ENCODE assay signal across 8 cellular contexts in genomic region chr15:82047493-82048446, GRCh38. TPM values are rescaled to one million over a fixed set of nuclear protein-coding genes. Genes with fewer than 3 reads are reported as not detected.
DNase-seq lines count a peak whose midpoint lies in the region; ATAC-seq and TF ChIP-seq lines count a peak whose summit lies in the region.

No MANE protein-coding gene starts in this region.

- TF ChIP-seq CTCF in uterus (IDR thresholded peaks at IDR 0.05): no peak

- ATAC-seq in GM19351 (IDR thresholded peaks at IDR 0.05; ENCODE audit: unreplicated experiment): no peak
- no peak for ATAC-seq in GM21786 (IDR thresholded peaks at IDR 0.05; ENCODE audit: unreplicated experiment)

- H3K4me3 ChIP-seq in ectodermal cell (ENCODE audit: insufficient read depth, low read depth, low read length): peak overlapping the region; percentile 93
- H3K4me3 ChIP-seq in uterus: peak overlapping the region; percentile 55 to 70

- 18 to 20% methylated on average over 50 of the region's 50 CpGs for WGBS in ectodermal cell, 2 experiments

- H3K4me1 ChIP-seq in ectodermal cell (ENCODE audit: control insufficient read depth, insufficient read depth, low read length) (peaks cover 12% of the 10 kb centered on the region), uterus (peaks cover 0 to 9% of the 10 kb centered on the region in 2 donors)

- H3K27me3 ChIP-seq in ectodermal cell (ENCODE audit: control insufficient read depth, insufficient read depth, low read length, poor library complexity, severe bottlenecking) (peaks cover 5% of the 10 kb centered on the region), uterus (no peaks in the 10 kb centered on the region)

- peak in 2 of 3 experiments; percentile 2 to 12 for DNase-seq in activated CD8-positive, alpha-beta memory T cell treated with anti-CD3 and anti-CD28 coated beads for 48 hours (ENCODE audit: low read depth in 2 of 3, low spot score in 2 of 3)
- DNase-seq in activated CD8-positive, alpha-beta memory T cell treated with anti-CD3 and anti-CD28 coated beads, Interleukin-2, amount 50 U/mL, for 48 hours: no peak
- DNase-seq in NCI-H69 (lab: John Stamatoyannopoulos, UW): peak; percentile 15
- DNase-seq in mucosa of gallbladder (ENCODE audit: low spot score): peak; percentile 15
- DNase-seq in uterus: no peak

- H3K27ac ChIP-seq in ectodermal cell (ENCODE audit: insufficient read depth, low read depth, low read length, poor library complexity, severe bottlenecking): peak overlapping the region; percentile 78
- peak overlapping the region; percentile 86 to 93 for H3K27ac ChIP-seq in uterus

- TF ChIP-seq POLR2A in uterus (IDR thresholded peaks at IDR 0.05): no peak

- intact Hi-C loops in uterus (cut with DNase I; ENCODE audit: low total_unique reads): no loop called here

- H3K36me3 ChIP-seq in ectodermal cell (ENCODE audit: control insufficient read depth, insufficient read depth, low read length) (peaks cover 9% of the 10 kb centered on the region), uterus (no peaks in the 10 kb centered on the region)

- no peaks in the 10 kb centered on the region for H3K9me3 ChIP-seq in ectodermal cell (ENCODE audit: control insufficient read depth, low read length)
- no peaks in the 10 kb centered on the region for H3K9me3 ChIP-seq in uterus

RNA-seq across cellular contexts. Expression of gene MEX3B, which starts 2.0 kb away (rescaled TPM):
- polyA plus RNA-seq in ectodermal cell (2013, experiment 1 of 4): 48.5 TPM
- 45.9 TPM for polyA plus RNA-seq in ectodermal cell (2013, experiment 2 of 4)
- 46.2 TPM for polyA plus RNA-seq in ectodermal cell (2013, experiment 3 of 4)
- 46.6 TPM for polyA plus RNA-seq in ectodermal cell (2013, experiment 4 of 4)
- total RNA-seq in mucosa of gallbladder: 4.1 TPM
- total RNA-seq in uterus: 10 to 100 TPM in 1 of 4 donors, 1 to 10 TPM in 1, under 1 TPM in 2; 0.26 to 27.7 (median 1.5) TPM

Comparison
In these comparisons a context has a peak if more than half of its experiments do, and no peak if none do; other contexts are left out.
1. DNase-seq: peak in activated CD8-positive, alpha-beta memory T cell treated with anti-CD3 and anti-CD28 coated beads for 48 hours (2 of 3), NCI-H69 (single experiment) and mucosa of gallbladder (single experiment); none in activated CD8-positive, alpha-beta memory T cell treated with anti-CD3 and anti-CD28 coated beads, Interleukin-2, amount 50 U/mL, for 48 hours (single experiment) and uterus (0 of 2).